Comparison of ENCODE assay signal across 27 cellular contexts in genomic region chr14:97206948-97207347, GRCh38.
"Had no signal": no experiment of that assay in that cellular context is flagged by ENCODE, and none has a peak within 500 bp of the region (broad histone marks: within the 10 kb centered on the region; RNA-seq: fewer than 3 reads in every experiment).

No MANE protein-coding gene starts in this region.

- H3K4me1 Mint-ChIP-seq: naive thymus-derived CD8-positive, alpha-beta T cell; neural crest cell; stimulated activated memory B cell treated with anti-CD40 and anti-IgM and Interleukin-4, amounts not matched to agents 10 μg/mL and 1 μg/mL and 100 μg/mL, for 72 hours; stimulated activated naive CD8-positive, alpha-beta T cell treated with anti-CD3 and anti-CD28 coated beads, Interleukin-15, amount 100 ng/mL, for 72 hours had no signal

- H3K4me3 Mint-ChIP-seq: naive thymus-derived CD8-positive, alpha-beta T cell; nephron; neural crest cell; stimulated activated memory B cell treated with anti-CD40 and anti-IgM and Interleukin-4, amounts not matched to agents 10 μg/mL and 1 μg/mL and 100 μg/mL, for 72 hours; stimulated activated naive CD8-positive, alpha-beta T cell treated with anti-CD3 and anti-CD28 coated beads, Interleukin-15, amount 100 ng/mL, for 72 hours; type B pancreatic cell had no signal

- ATAC-seq: left colon; left lung; lower lobe of right lung; naive thymus-derived CD8-positive, alpha-beta T cell; psoas muscle; right lobe of liver; stimulated activated memory B cell treated with anti-CD40 and anti-IgM and Interleukin-4, amounts not matched to agents 10 μg/mL and 1 μg/mL and 100 μg/mL, for 72 hours; stimulated activated naive CD8-positive, alpha-beta T cell treated with anti-CD3 and anti-CD28 coated beads, Interleukin-15, amount 100 ng/mL, for 72 hours had no signal

- H3K9me3 ChIP-seq: left lung, lower lobe of right lung, neutrophil, psoas muscle, right lobe of liver, tibial nerve had no signal

- H3K4me1 ChIP-seq: left lung, lower lobe of right lung, parathyroid adenoma, psoas muscle, right lobe of liver, tibial nerve had no signal

- H3K4me3 ChIP-seq: left lung, lower lobe of right lung, psoas muscle, right lobe of liver, smooth muscle cell, tibial nerve had no signal

- H3K36me3 Mint-ChIP-seq: naive thymus-derived CD8-positive, alpha-beta T cell; stimulated activated memory B cell treated with anti-CD40 and anti-IgM and Interleukin-4, amounts not matched to agents 10 μg/mL and 1 μg/mL and 100 μg/mL, for 72 hours; type B pancreatic cell had no signal

- H3K4me2 ChIP-seq: smooth muscle cell had no signal

- FAIRE-seq: keratinocyte had no signal

- H2AFZ ChIP-seq: parathyroid adenoma had no signal

- H3K36me3 ChIP-seq: left lung, lower lobe of right lung, neutrophil, right lobe of liver, tibial nerve had no signal

- H3K9ac ChIP-seq: parathyroid adenoma had no signal

- H3K9me3 Mint-ChIP-seq: naive thymus-derived CD8-positive, alpha-beta T cell; nephron; neural crest cell; stimulated activated memory B cell treated with anti-CD40 and anti-IgM and Interleukin-4, amounts not matched to agents 10 μg/mL and 1 μg/mL and 100 μg/mL, for 72 hours; stimulated activated naive CD8-positive, alpha-beta T cell treated with anti-CD3 and anti-CD28 coated beads, Interleukin-15, amount 100 ng/mL, for 72 hours; type B pancreatic cell had no signal

- H3K27ac ChIP-seq: left lung, lower lobe of right lung, neutrophil, parathyroid adenoma, psoas muscle, right lobe of liver, tibial nerve had no signal

- H3K27ac Mint-ChIP-seq: naive thymus-derived CD8-positive, alpha-beta T cell; nephron; stimulated activated memory B cell treated with anti-CD40 and anti-IgM and Interleukin-4, amounts not matched to agents 10 μg/mL and 1 μg/mL and 100 μg/mL, for 72 hours; stimulated activated naive CD8-positive, alpha-beta T cell treated with anti-CD3 and anti-CD28 coated beads, Interleukin-15, amount 100 ng/mL, for 72 hours; type B pancreatic cell had no signal

- DNase-seq: hippocampal formation; kidney glomerular epithelial cell; left colon; lower lobe of right lung; mammary epithelial cell; mesenchymal stem cell; naive thymus-derived CD8-positive, alpha-beta T cell; occipital lobe; psoas muscle; right lobe of liver; stimulated activated CD4-positive, alpha-beta T cell treated with anti-CD3 and anti-CD28 coated beads, Interleukin-1b, Interleukin-23, amount 100 ng/mL, for 48 hours; stimulated activated CD4-positive, alpha-beta T cell treated with anti-CD3 and anti-CD28 coated beads, Interleukin-2, amount 100 ng/mL, for 48 hours; stimulated activated CD4-positive, alpha-beta T cell treated with anti-CD3 and anti-CD28 coated beads, Interleukin-4, amount 100 ng/mL, for 4 hours; stimulated activated CD8-positive, alpha-beta memory T cell treated with anti-CD3 and anti-CD28 coated beads, Interleukin-4, amount 100 ng/mL, for 48 hours; stimulated activated naive CD4-positive, alpha-beta T cell treated with Interleukin-2 at 50 U/mL for 16 hours; stimulated activated naive CD8-positive, alpha-beta T cell treated with anti-CD3 and anti-CD28 coated beads, Interleukin-15, amount 100 ng/mL, for 72 hours; substantia nigra had no signal

- H3K79me2 ChIP-seq: parathyroid adenoma had no signal

- H3K27me3 ChIP-seq: right lobe of liver, tibial nerve had no signal

- H3K27me3 Mint-ChIP-seq: stimulated activated memory B cell treated with anti-CD40 and anti-IgM and Interleukin-4, amounts not matched to agents 10 μg/mL and 1 μg/mL and 100 μg/mL, for 72 hours; stimulated activated naive CD8-positive, alpha-beta T cell treated with anti-CD3 and anti-CD28 coated beads, Interleukin-15, amount 100 ng/mL, for 72 hours had no signal
